In the genomic region with DNA sequence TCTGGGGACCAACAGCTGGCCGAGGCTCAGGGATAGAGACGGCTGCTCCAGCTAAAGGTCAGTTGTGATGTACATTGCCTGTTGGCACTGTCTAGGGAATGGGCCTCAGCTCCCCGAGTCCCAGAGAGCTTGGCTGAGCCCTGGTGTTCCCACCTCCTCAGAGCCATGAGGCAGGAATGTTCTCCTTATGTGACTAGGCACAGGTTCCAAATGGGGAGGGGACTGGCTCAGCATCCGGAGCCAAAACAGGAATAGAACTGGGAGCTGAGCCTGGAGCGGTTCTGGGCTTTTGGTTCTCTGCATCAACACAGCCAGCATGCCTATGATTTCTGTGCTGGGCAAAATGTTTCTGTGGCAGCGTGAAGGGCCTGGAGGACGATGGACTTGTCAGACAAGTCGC, we compare ENCODE assay signal across 8 cellular contexts. TPM values are rescaled to one million over a fixed set of nuclear protein-coding genes. Genes with fewer than 3 reads are reported as not detected.
DNase-seq lines count a peak whose midpoint lies in the region; ATAC-seq, FAIRE-seq and TF ChIP-seq lines count a peak whose summit lies in the region.

A gene with protein sequence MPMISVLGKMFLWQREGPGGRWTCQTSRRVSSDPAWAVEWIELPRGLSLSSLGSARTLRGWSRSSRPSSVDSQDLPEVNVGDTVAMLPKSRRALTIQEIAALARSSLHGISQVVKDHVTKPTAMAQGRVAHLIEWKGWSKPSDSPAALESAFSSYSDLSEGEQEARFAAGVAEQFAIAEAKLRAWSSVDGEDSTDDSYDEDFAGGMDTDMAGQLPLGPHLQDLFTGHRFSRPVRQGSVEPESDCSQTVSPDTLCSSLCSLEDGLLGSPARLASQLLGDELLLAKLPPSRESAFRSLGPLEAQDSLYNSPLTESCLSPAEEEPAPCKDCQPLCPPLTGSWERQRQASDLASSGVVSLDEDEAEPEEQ (plus strand): TSS at position 286 of the 400 bp plus-strand sequence. CDS start 31 bp downstream, at position 317.

- H3K4me1 Mint-ChIP-seq in activated T-cell treated with anti-CD3 and anti-CD28 coated beads, Interleukin-2, amount 50 U/mL, for 72 hours (ENCODE audit: low read depth): peaks cover 54% of the 10 kb centered on the region

- H3K36me3 ChIP-seq in bronchial epithelial cell (ENCODE audit: control insufficient read depth, insufficient read depth, low read length): peaks cover 18% of the 10 kb centered on the region
- H3K36me3 ChIP-seq in kidney epithelial cell (ENCODE audit: control insufficient read depth, insufficient read depth, low read length): peaks cover 10% of the 10 kb centered on the region
- no peaks in the 10 kb centered on the region for H3K36me3 ChIP-seq in smooth muscle cell (ENCODE audit: low read depth)

- H3K27me3 Mint-ChIP-seq in activated T-cell treated with anti-CD3 and anti-CD28 coated beads, Interleukin-2, amount 50 U/mL, for 72 hours (ENCODE audit: low read depth): no peaks in the 10 kb centered on the region

- no peak for DNase-seq in activated T-cell treated with anti-CD3 and anti-CD28 coated beads, Interleukin-2, amount 50 U/mL, for 72 hours
- no peak for DNase-seq in activated T-cell treated with anti-CD3 and anti-CD28 coated beads, Interleukin-2, amount 50 U/mL, for 48 hours
- DNase-seq in bronchial epithelial cell (ENCODE audit: low read depth) (no peak), kidney epithelial cell (ENCODE audit: low read depth) (no peak), smooth muscle cell (lab: John Stamatoyannopoulos, UW; ENCODE audit: unreplicated experiment) (no peak), NCI-H2227 treated with DMSO at 0.1 percent for 48 hours (lab: John Stamatoyannopoulos, UW) (no peak)

- peaks cover 20% of the 10 kb centered on the region for H3F3A ChIP-seq in smooth muscle cell (ENCODE audit: low read depth)

- FAIRE-seq in bronchial epithelial cell (lab: Jason Lieb, UNC): no peak

- H4K20me1 ChIP-seq in smooth muscle cell (ENCODE audit: low read depth): peaks cover 78% of the 10 kb centered on the region

- no peak for ATAC-seq in activated T-cell treated with anti-CD3 and anti-CD28 coated beads, Interleukin-2, amount 50 U/mL, for 72 hours (replicated peaks in 1 of 2)
- no peak for ATAC-seq in GM18498 (IDR thresholded peaks at IDR 0.05; ENCODE audit: unreplicated experiment)
- no peak for ATAC-seq in HG03095 (IDR thresholded peaks at IDR 0.05; ENCODE audit: unreplicated experiment)

- peaks cover 10 to 13% of the 10 kb centered on the region in 2 donors for H3K36me3 Mint-ChIP-seq in activated T-cell treated with anti-CD3 and anti-CD28 coated beads, Interleukin-2, amount 50 U/mL, for 72 hours (ENCODE audit: insufficient read depth in 2 of 2)

- peak within 1 kb of the TSS; percentile 100 for H3K27ac ChIP-seq in smooth muscle cell (ENCODE audit: low read depth)

- no peak for TF ChIP-seq CTCF in bronchial epithelial cell (IDR thresholded peaks at IDR 0.05; ENCODE audit: insufficient read depth, low read length, severe bottlenecking)
- TF ChIP-seq CTCF in kidney epithelial cell (IDR thresholded peaks at IDR 0.05; ENCODE audit: insufficient read depth, low read length, poor library complexity, severe bottlenecking): no peak
- TF ChIP-seq CTCF in smooth muscle cell (IDR thresholded peaks at IDR 0.05; ENCODE audit: borderline replicate concordance, insufficient read depth, poor library complexity, severe bottlenecking): no peak

- peak within 1 kb of the TSS; percentile 97 for H3K9ac ChIP-seq in smooth muscle cell (ENCODE audit: low read depth)

- no peak within 1 kb of the TSS for H2AFZ ChIP-seq in smooth muscle cell (ENCODE audit: low read depth)

- H3K4me3 Mint-ChIP-seq in activated T-cell treated with anti-CD3 and anti-CD28 coated beads, Interleukin-2, amount 50 U/mL, for 72 hours: peak within 1 kb of the TSS; percentile 90 to 92

- peaks cover 19% of the 10 kb centered on the region for H3K4me1 ChIP-seq in smooth muscle cell (ENCODE audit: low read depth)

- H3K79me2 ChIP-seq in smooth muscle cell (ENCODE audit: low read depth): peaks cover 15% of the 10 kb centered on the region

- peak within 1 kb of the TSS; percentile 75 for H3K4me3 ChIP-seq in bronchial epithelial cell (ENCODE audit: low read depth, low read length)
- peak within 1 kb of the TSS; percentile 61 for H3K4me3 ChIP-seq in kidney epithelial cell (ENCODE audit: low read depth, low read length)
- H3K4me3 ChIP-seq in smooth muscle cell: peak within 1 kb of the TSS; percentile 88

- no peaks in the 10 kb centered on the region for H3K9me3 ChIP-seq in smooth muscle cell (replicated peaks; ENCODE audit: low read depth)

- no peaks in the 10 kb centered on the region for H3K9me3 Mint-ChIP-seq in activated T-cell treated with anti-CD3 and anti-CD28 coated beads, Interleukin-2, amount 50 U/mL, for 72 hours

- 86% methylated on average over 8 of the region's 8 CpGs for WGBS in smooth muscle cell (ENCODE audit: low lambda C conversion rate)

- peak within 1 kb of the TSS; percentile 83 for H3K27ac Mint-ChIP-seq in activated T-cell treated with anti-CD3 and anti-CD28 coated beads, Interleukin-2, amount 50 U/mL, for 72 hours

- peak within 1 kb of the TSS; percentile 95 for H3K4me2 ChIP-seq in smooth muscle cell

- H3K27me3 ChIP-seq in bronchial epithelial cell (ENCODE audit: control insufficient read depth, insufficient read depth, low read length) (no peaks in the 10 kb centered on the region), kidney epithelial cell (ENCODE audit: control insufficient read depth, insufficient read depth, low read length) (no peaks in the 10 kb centered on the region), smooth muscle cell (ENCODE audit: low read depth) (no peaks in the 10 kb centered on the region)

RNA-seq across cellular contexts. Expression of the gene that starts here (rescaled TPM):
- 1 to 10 TPM; 6.6 to 7.6 TPM for total RNA-seq in activated T-cell treated with anti-CD3 and anti-CD28 coated beads, Interleukin-2, amount 50 U/mL, for 72 hours
- 18.2 and 25.5 TPM in 2 replicates for total RNA-seq in bronchial epithelial cell
- total RNA-seq in kidney epithelial cell: 14.0 and 14.7 TPM in 2 replicates
- 13.6 and 20.2 TPM in 2 replicates for total RNA-seq in smooth muscle cell
- 15.3 and 15.8 TPM in 2 replicates for polyA plus RNA-seq in smooth muscle cell
